In the genomic region with DNA sequence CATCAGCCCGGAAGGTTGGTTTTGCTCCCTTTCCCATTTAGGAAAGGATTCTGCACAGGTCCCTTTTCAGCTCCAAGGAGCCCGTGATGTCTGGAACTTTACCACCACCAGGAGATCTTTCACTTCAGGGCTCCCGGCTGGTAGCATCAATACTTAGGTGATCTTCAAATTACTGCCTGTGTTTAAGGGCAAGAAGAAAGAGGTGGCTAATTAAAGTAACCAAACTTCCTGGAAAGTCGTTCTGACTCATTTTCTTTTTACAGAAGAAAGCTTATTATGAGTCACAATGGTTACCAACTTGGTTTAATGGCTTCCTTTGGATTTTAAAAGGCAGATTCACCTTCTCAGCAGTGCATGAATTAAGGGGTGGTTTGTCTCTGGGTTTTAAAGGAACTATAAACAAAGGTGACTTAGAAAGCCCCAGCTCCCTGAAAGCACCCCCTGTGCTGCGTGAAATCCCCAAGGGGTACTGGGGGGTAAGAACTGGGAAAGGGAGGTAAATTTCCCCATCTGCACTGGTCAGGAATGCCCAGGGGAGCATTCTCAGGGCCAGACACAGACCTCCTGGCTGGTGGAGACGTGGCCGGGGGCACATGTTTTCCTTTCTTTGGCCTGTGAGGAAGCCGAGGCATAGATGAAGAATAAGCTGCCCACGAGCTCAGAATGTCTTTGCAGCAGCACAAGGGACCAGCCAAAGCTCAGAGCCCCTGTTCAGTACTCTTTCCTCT, we compare ENCODE assay signal across 10 cellular contexts. TPM values are rescaled to one million over a fixed set of nuclear protein-coding genes. Genes with fewer than 3 reads are reported as not detected.
DNase-seq lines count a peak whose midpoint lies in the region; ATAC-seq, FAIRE-seq and TF ChIP-seq lines count a peak whose summit lies in the region.
"Had no signal": no experiment of that assay in that cellular context is flagged by ENCODE, and none has a peak within 500 bp of the region (broad histone marks: within the 10 kb centered on the region; RNA-seq: fewer than 3 reads in every experiment).

No MANE protein-coding gene starts in this region.

- H3K9me3 ChIP-seq in BLaER1 treated with 17β-estradiol and CSF1 and Interleukin-3, amounts not matched to agents 10 nM and 100 nM (replicated peaks in 1 of 11) = no peaks in the 10 kb centered on the region
- H3K9me3 ChIP-seq in HUES48 (ENCODE audit: control insufficient read depth, insufficient read depth, low read length) (no peaks in the 10 kb centered on the region), K562 (replicated peaks; ENCODE audit: control insufficient read depth, insufficient read depth, low read depth, low read length) (no peaks in the 10 kb centered on the region), HepG2 (ENCODE audit: low read length) (no peaks in the 10 kb centered on the region)

- no peak overlapping the region for H2AFZ ChIP-seq in K562 (ENCODE audit: low read depth, low read length)
- H2AFZ ChIP-seq in HepG2 (ENCODE audit: low read length) = no peak overlapping the region

- H3K36me3 Mint-ChIP-seq in osteocyte (ENCODE audit: unreplicated experiment) = no peaks in the 10 kb centered on the region
- H3K36me3 Mint-ChIP-seq: type B pancreatic cell had no signal

- in situ Hi-C loops in K562 (cut with MboI) = no loop called here
- in situ Hi-C loops in HepG2 (cut with HindIII; ENCODE audit: extremely low pct_ligation_motif_present, low pct_unique_long_range_greater_than_20kb) = no loop called here

- H3K4me1 Mint-ChIP-seq in osteocyte (ENCODE audit: unreplicated experiment) = no peaks in the 10 kb centered on the region

- peak overlapping the region; percentile 53 to 82 (median 71) for H3K4me2 ChIP-seq in BLaER1 treated with 17β-estradiol and CSF1 and Interleukin-3, amounts not matched to agents 10 nM and 100 nM
- no peak overlapping the region for H3K4me2 ChIP-seq in K562 (ENCODE audit: insufficient read depth, low read length)
- H3K4me2 ChIP-seq in HepG2 (ENCODE audit: low read depth, low read length) = no peak overlapping the region

- POLR2A ChIA-PET in K562 (lab: Yijun Ruan, JAX) (interaction anchor here (0.6 to 1.6 kb wide), 6 partner anchors 9 to 241 kb away, joined by 3 to 5 read pairs (median 3); no protein-coding TSS in a partner anchor), HepG2 (lab: Yijun Ruan, JAX) (no interaction called here)

- BruUV-seq in K562 (replicated peaks; lab: Mats Ljungman, UMichigan) (no TSS peak), HepG2 (replicated peaks; lab: Mats Ljungman, UMichigan) (no TSS peak)

- H3K27ac ChIP-seq in BLaER1 treated with 17β-estradiol and CSF1 and Interleukin-3, amounts not matched to agents 10 nM and 100 nM = peak overlapping the region in 1 of 11 experiments; percentile 3; a peak in 1 of 22 replicates
- peak overlapping the region; percentile 92 for H3K27ac ChIP-seq in HUES48 (ENCODE audit: low read depth, low read length)
- no peak overlapping the region for H3K27ac ChIP-seq in K562 (ENCODE audit: extremely low read depth, low read depth, low read length)
- H3K27ac ChIP-seq in HepG2 (ENCODE audit: extremely low read length, insufficient read depth, low read length) = no peak overlapping the region

- H3K79me2 ChIP-seq in K562 (ENCODE audit: control insufficient read depth, insufficient read depth, low read length) = no peaks in the 10 kb centered on the region
- H3K79me2 ChIP-seq in HepG2 (ENCODE audit: insufficient read depth, low read length) = no peaks in the 10 kb centered on the region

- H3K4me3 ChIP-seq in BLaER1 treated with 17β-estradiol and CSF1 and Interleukin-3, amounts not matched to agents 10 nM and 100 nM = no peak overlapping the region
- H3K4me3 ChIP-seq in HUES48 (ENCODE audit: low read depth, low read length) (no peak overlapping the region), K562 (no peak overlapping the region), HepG2 (replicated peaks in 1 of 3; ENCODE audit: insufficient read depth in 1 of 3, low read depth in 2 of 3, low read length in 3 of 3) (no peak overlapping the region)

- TF ChIP-seq CTCF in K562 (IDR thresholded peaks at IDR 0.05 in 2 of 3, conservative IDR thresholded peaks at IDR 0.05 in 1 of 3; ENCODE audit: insufficient read depth in 2 of 3, low read depth in 1 of 3, low read length in 3 of 3) (no peak), HepG2 (CRISPR knock-in tag; IDR thresholded peaks at IDR 0.05) (no peak), osteocyte (IDR thresholded peaks at IDR 0.05) (no peak)

- FAIRE-seq in K562 (lab: Jason Lieb, UNC) = no peak
- FAIRE-seq in HepG2 (lab: Jason Lieb, UNC) = no peak

- peaks cover 71% of the 10 kb centered on the region for H3K27me3 Mint-ChIP-seq in osteocyte (ENCODE audit: unreplicated experiment)

- TF ChIP-seq EP300 in K562 (IDR thresholded peaks at IDR 0.05; ENCODE audit: low read length) (no peak), HepG2 (IDR thresholded peaks at IDR 0.05; ENCODE audit: low read depth in 2 of 2, low read length in 2 of 2) (no peak), HepG2 (CRISPR knock-in tag; IDR thresholded peaks at IDR 0.05; ENCODE audit: borderline replicate concordance) (no peak)

- H3K27me3 ChIP-seq in BLaER1 treated with 17β-estradiol and CSF1 and Interleukin-3, amounts not matched to agents 10 nM and 100 nM = peaks cover 0 to 85% (median 0%) of the 10 kb centered on the region in 11 experiments; a peak in 6 of 22 replicates
- H3K27me3 ChIP-seq in HUES48 (ENCODE audit: control insufficient read depth, insufficient read depth, low read length) (peaks cover 7% of the 10 kb centered on the region; the same call in 1 of the 2 replicates), K562 (ENCODE audit: control insufficient read depth in 2 of 2, insufficient read depth in 2 of 2, low read length in 2 of 2) (peaks cover 34 to 59% of the 10 kb centered on the region in 2 experiments), HepG2 (ENCODE audit: control insufficient read depth in 1 of 2, insufficient read depth in 2 of 2, low read length in 2 of 2) (peaks cover 4 to 61% of the 10 kb centered on the region in 2 experiments)

- no peak overlapping the region for H3K9ac ChIP-seq in BLaER1 treated with 17β-estradiol and CSF1 and Interleukin-3, amounts not matched to agents 10 nM and 100 nM
- H3K9ac ChIP-seq in HUES48 (ENCODE audit: low read depth, low read length) (no peak overlapping the region), K562 (ENCODE audit: insufficient read depth in 1 of 2, low read depth in 2 of 2, low read length in 2 of 2) (no peak overlapping the region), HepG2 (ENCODE audit: insufficient read depth, low read depth, low read length) (no peak overlapping the region)

- WGBS in K562 (ENCODE audit: insufficient coverage, low coverage, missing lambda C conversion rate) = 3% methylated on average over 9 of the region's 9 CpGs
- WGBS in HepG2 (ENCODE audit: low lambda C conversion rate) = 14% methylated on average over 9 of the region's 9 CpGs

- no peak overlapping the region for H3K4me3 Mint-ChIP-seq in osteocyte (ENCODE audit: unreplicated experiment)
- H3K4me3 Mint-ChIP-seq: type B pancreatic cell had no signal

- H3K9me1 ChIP-seq in K562 (ENCODE audit: control insufficient read depth, insufficient read depth, low read length) = no peaks in the 10 kb centered on the region

- no peak for TF ChIP-seq RAD21 in K562 (CRISPR knock-in tag; conservative IDR thresholded peaks at IDR 0.05 in 1 of 2, IDR thresholded peaks at IDR 0.05 in 1 of 2)
- TF ChIP-seq RAD21 in HepG2 (CRISPR knock-in tag; IDR thresholded peaks at IDR 0.05) = no peak

- H3K27ac Mint-ChIP-seq in osteocyte (ENCODE audit: unreplicated experiment) = no peak overlapping the region
- H3K27ac Mint-ChIP-seq: type B pancreatic cell had no signal

- no peaks in the 10 kb centered on the region for H3K9me3 Mint-ChIP-seq in osteocyte (ENCODE audit: unreplicated experiment)
- H3K9me3 Mint-ChIP-seq: type B pancreatic cell had no signal

- CTCF ChIA-PET in K562 (lab: Yijun Ruan, JAX; ENCODE audit: low intra/inter-chr PET ratio) = no interaction called here
- CTCF ChIA-PET in HepG2 (lab: Yijun Ruan, JAX; ENCODE audit: low intra/inter-chr PET ratio, low total read pairs) = no interaction called here

- no peak for TF ChIP-seq POLR2A in K562 (conservative IDR thresholded peaks at IDR 0.05)
- TF ChIP-seq POLR2A in HepG2 (IDR thresholded peaks at IDR 0.05; ENCODE audit: insufficient read depth in 1 of 2, low read depth in 2 of 2, low read length in 2 of 2) = no peak

- H3K36me3 ChIP-seq in BLaER1 treated with 17β-estradiol and CSF1 and Interleukin-3, amounts not matched to agents 10 nM and 100 nM = no peaks in the 10 kb centered on the region
- H3K36me3 ChIP-seq in HUES48 (ENCODE audit: control insufficient read depth, insufficient read depth, low read length) (no peaks in the 10 kb centered on the region), K562 (ENCODE audit: control insufficient read depth, insufficient read depth, low read length) (no peaks in the 10 kb centered on the region), HepG2 (replicated peaks in 1 of 2; ENCODE audit: control insufficient read depth in 1 of 2, insufficient read depth in 2 of 2, low read length in 2 of 2) (no peaks in the 10 kb centered on the region)

- ATAC-seq in GM21390 (IDR thresholded peaks at IDR 0.05; ENCODE audit: unreplicated experiment) (peak; percentile 73), K562 (no peak), HepG2 (no peak)

- intact Hi-C loops in K562 (cut with micrococcal nuclease) (no loop called here), HepG2 (cut with micrococcal nuclease; ENCODE audit: unreplicated experiment) (no loop called here)

- H4K20me1 ChIP-seq in BLaER1 treated with 17β-estradiol and CSF1 and Interleukin-3, amounts not matched to agents 10 nM and 100 nM = peaks cover 0 to 43% (median 0%) of the 10 kb centered on the region in 11 experiments; a peak in 4 of 22 replicates
- 0 out of 2 replicates have a peak, but pooled peaks cover 5% of the 10 kb centered on the region for H4K20me1 ChIP-seq in K562 (replicated peaks; ENCODE audit: control insufficient read depth, insufficient read depth, low read length)
- H4K20me1 ChIP-seq in HepG2 (ENCODE audit: insufficient read depth, low read length) = no peaks in the 10 kb centered on the region

- DNase-seq in K562 (ENCODE audit: extremely low read depth in 1 of 4, low spot score in 3 of 4) = no peak
- DNase-seq in HepG2 (ENCODE audit: low spot score) = no peak
- no peak for DNase-seq in NCI-H187 (lab: John Stamatoyannopoulos, UW)
- DNase-seq in osteocyte (ENCODE audit: extremely low spot score, unreplicated experiment) = no peak
- DNase-seq in DMS79 treated with DMSO at 0.1 percent for 48 hours (lab: John Stamatoyannopoulos, UW) = no peak

- H3K4me1 ChIP-seq in BLaER1 treated with 17β-estradiol and CSF1 and Interleukin-3, amounts not matched to agents 10 nM and 100 nM = peaks cover 11 to 25% (median 16%) of the 10 kb centered on the region in 10 experiments
- H3K4me1 ChIP-seq in HUES48 (ENCODE audit: control insufficient read depth, insufficient read depth, low read length) = peaks cover 44% of the 10 kb centered on the region
- no peaks in the 10 kb centered on the region for H3K4me1 ChIP-seq in K562 (replicated peaks in 1 of 2; ENCODE audit: control insufficient read depth in 2 of 2, insufficient read depth in 2 of 2, low read length in 2 of 2)
- H3K4me1 ChIP-seq in HepG2 (ENCODE audit: insufficient read depth, low read length) = no peaks in the 10 kb centered on the region

RNA-seq across cellular contexts. Expression of gene POU2F3, which starts 8.8 kb away (rescaled TPM):
- total RNA-seq in K562 (2011; cell fraction: chromatin; rRNA removed; ENCODE audit: low replicate concordance) = not detected in 2 replicates
- total RNA-seq in K562 (2011; cell fraction: nucleolus; rRNA removed) = not detected in 2 replicates
- total RNA-seq in K562 (2011; cell fraction: nucleoplasm; rRNA removed) = not detected in 2 replicates
- total RNA-seq in K562 (2014; rRNA removed) (not detected in 2 replicates), K562 (2014; rRNA removed; fragmentation: Illumina TruSeq; extraction: Trizol) (not detected in 2 replicates), K562 (2015; rRNA removed; fragmentation: Illumina TruSeq; extraction: Trizol) (not detected in 2 replicates), K562 (2021) (not detected in 2 replicates), HepG2 (2016; rRNA removed; fragmentation: Illumina TruSeq; extraction: Trizol) (not detected in 2 replicates), osteocyte (not detected in 2 replicates)
- polyA plus RNA-seq in K562 (2011; rRNA removed) (not detected in 2 replicates), K562 (2014; fragmentation: Illumina TruSeq; extraction: Trizol) (not detected in 2 replicates), K562 (2014; fragmentation: Nextera tagmentation; extraction: Ambion mirVana) (not detected), K562 (2014; rRNA removed) (not detected in 2 replicates), HepG2 (2011; rRNA removed) (not detected in 2 replicates)
- polyA plus RNA-seq in K562 (2011; cell fraction: cytosol; rRNA removed) = not detected in 2 replicates
- not detected in 2 replicates for polyA plus RNA-seq in K562 (2011; cell fraction: nucleus; rRNA removed)
- not detected in 2 replicates for polyA plus RNA-seq in K562 (2012)
- not detected in 2 replicates for polyA minus RNA-seq in K562 (2011; rRNA and poly(A)+ RNA removed)
- not detected in 2 replicates for polyA minus RNA-seq in K562 (2011; cell fraction: cytosol; rRNA and poly(A)+ RNA removed)
- not detected in 2 replicates for polyA minus RNA-seq in K562 (2011; cell fraction: nucleus; rRNA and poly(A)+ RNA removed)
- not detected in 2 replicates for total RNA-seq in HepG2 (2016; cell fraction: cytosol; rRNA removed; fragmentation: Illumina TruSeq; extraction: Trizol; ENCODE audit: low read depth)
- not detected in 2 replicates for total RNA-seq in HepG2 (2016; cell fraction: insoluble cytoplasmic fraction; rRNA removed; fragmentation: Illumina TruSeq; extraction: Trizol)
- total RNA-seq in HepG2 (2016; cell fraction: membrane; rRNA removed; fragmentation: Illumina TruSeq; extraction: Trizol) = not detected in 2 replicates
- not detected in 2 replicates for total RNA-seq in HepG2 (2016; cell fraction: nucleus; rRNA removed; fragmentation: Illumina TruSeq; extraction: Trizol)
- not detected in 2 replicates for polyA plus RNA-seq in HepG2 (2011; cell fraction: cytosol; rRNA removed)
- not detected in 2 replicates for polyA plus RNA-seq in HepG2 (2011; cell fraction: nucleus; rRNA removed)
- not detected in 2 replicates for polyA plus RNA-seq in HepG2 (2012)
- not detected in 2 replicates for polyA plus RNA-seq in HepG2 (2016; cell fraction: cytosol; fragmentation: Illumina TruSeq; extraction: Trizol; ENCODE audit: low read depth)
- not detected in 2 replicates for polyA plus RNA-seq in HepG2 (2016; cell fraction: insoluble cytoplasmic fraction; fragmentation: Illumina TruSeq; extraction: Trizol; ENCODE audit: low read depth)
- polyA plus RNA-seq in HepG2 (2016; cell fraction: membrane; fragmentation: Illumina TruSeq; extraction: Trizol; ENCODE audit: low read depth) = not detected in 2 replicates
- polyA plus RNA-seq in HepG2 (2016; cell fraction: nucleus; fragmentation: Illumina TruSeq; extraction: Trizol; ENCODE audit: insufficient read depth, low read depth) = not detected in 2 replicates
- 0.30 TPM in 1 of 2 replicates, not detected in the other for polyA minus RNA-seq in HepG2 (2011; rRNA and poly(A)+ RNA removed; ENCODE audit: low replicate concordance)
- polyA minus RNA-seq in HepG2 (2011; cell fraction: cytosol; rRNA and poly(A)+ RNA removed) = not detected in 2 replicates
- polyA minus RNA-seq in HepG2 (2011; cell fraction: nucleus; rRNA and poly(A)+ RNA removed) = not detected in 2 replicates
- total RNA-seq: activated CD8-positive, alpha-beta memory T cell treated with anti-CD3 and anti-CD28 coated beads for 36 hours had no signal

RNA-seq across cellular contexts. Expression of gene OAF, which starts 37.9 kb away (rescaled TPM):
- 6.8 and 14.7 TPM in 2 replicates for total RNA-seq in K562 (2011; cell fraction: chromatin; rRNA removed; ENCODE audit: low replicate concordance)
- total RNA-seq in K562 (2011; cell fraction: nucleolus; rRNA removed) = 12.0 and 19.3 TPM in 2 replicates
- total RNA-seq in K562 (2011; cell fraction: nucleoplasm; rRNA removed) = 12.0 and 15.3 TPM in 2 replicates
- total RNA-seq in K562 (2014; rRNA removed) (13.8 and 19.8 TPM in 2 replicates), K562 (2014; rRNA removed; fragmentation: Illumina TruSeq; extraction: Trizol) (4.1 and 6.3 TPM in 2 replicates), K562 (2015; rRNA removed; fragmentation: Illumina TruSeq; extraction: Trizol) (7.5 and 8.3 TPM in 2 replicates), K562 (2021) (20.8 and 21.6 TPM in 2 replicates), HepG2 (2016; rRNA removed; fragmentation: Illumina TruSeq; extraction: Trizol) (37.5 and 63.7 TPM in 2 replicates), osteocyte (10.2 and 12.3 TPM in 2 replicates)
- polyA plus RNA-seq in K562 (2011; rRNA removed) (5.7 and 9.5 TPM in 2 replicates), K562 (2014; fragmentation: Illumina TruSeq; extraction: Trizol) (11.7 and 12.0 TPM in 2 replicates), K562 (2014; fragmentation: Nextera tagmentation; extraction: Ambion mirVana) (1 to 10 TPM; 1.1 to 1.4 TPM), K562 (2014; rRNA removed) (14.5 and 17.3 TPM in 2 replicates), HepG2 (2011; rRNA removed) (92.9 and 94.6 TPM in 2 replicates)
- polyA plus RNA-seq in K562 (2011; cell fraction: cytosol; rRNA removed) = 11.5 and 20.7 TPM in 2 replicates
- 5.5 and 8.3 TPM in 2 replicates for polyA plus RNA-seq in K562 (2011; cell fraction: nucleus; rRNA removed)
- 8.4 and 16.9 TPM in 2 replicates for polyA plus RNA-seq in K562 (2012)
- 2.8 and 3.0 TPM in 2 replicates for polyA minus RNA-seq in K562 (2011; rRNA and poly(A)+ RNA removed)
- polyA minus RNA-seq in K562 (2011; cell fraction: cytosol; rRNA and poly(A)+ RNA removed) = 6.1 and 8.7 TPM in 2 replicates
- polyA minus RNA-seq in K562 (2011; cell fraction: nucleus; rRNA and poly(A)+ RNA removed) = 3.4 and 4.4 TPM in 2 replicates
- total RNA-seq in HepG2 (2016; cell fraction: cytosol; rRNA removed; fragmentation: Illumina TruSeq; extraction: Trizol; ENCODE audit: low read depth) = 67.5 and 74.8 TPM in 2 replicates
- 30.7 and 64.6 TPM in 2 replicates for total RNA-seq in HepG2 (2016; cell fraction: insoluble cytoplasmic fraction; rRNA removed; fragmentation: Illumina TruSeq; extraction: Trizol)
- total RNA-seq in HepG2 (2016; cell fraction: membrane; rRNA removed; fragmentation: Illumina TruSeq; extraction: Trizol) = 118 and 139 TPM in 2 replicates
- 44.9 and 59.4 TPM in 2 replicates for total RNA-seq in HepG2 (2016; cell fraction: nucleus; rRNA removed; fragmentation: Illumina TruSeq; extraction: Trizol)
- polyA plus RNA-seq in HepG2 (2011; cell fraction: cytosol; rRNA removed) = 77.3 and 145 TPM in 2 replicates
- polyA plus RNA-seq in HepG2 (2011; cell fraction: nucleus; rRNA removed) = 93.1 and 106 TPM in 2 replicates
- 22.4 and 31.8 TPM in 2 replicates for polyA plus RNA-seq in HepG2 (2012)
- 159 and 175 TPM in 2 replicates for polyA plus RNA-seq in HepG2 (2016; cell fraction: cytosol; fragmentation: Illumina TruSeq; extraction: Trizol; ENCODE audit: low read depth)
- polyA plus RNA-seq in HepG2 (2016; cell fraction: insoluble cytoplasmic fraction; fragmentation: Illumina TruSeq; extraction: Trizol; ENCODE audit: low read depth) = 64.4 and 78.3 TPM in 2 replicates
- 207 and 216 TPM in 2 replicates for polyA plus RNA-seq in HepG2 (2016; cell fraction: membrane; fragmentation: Illumina TruSeq; extraction: Trizol; ENCODE audit: low read depth)
- polyA plus RNA-seq in HepG2 (2016; cell fraction: nucleus; fragmentation: Illumina TruSeq; extraction: Trizol; ENCODE audit: insufficient read depth, low read depth) = 162 and 173 TPM in 2 replicates
- 19.0 and 113 TPM in 2 replicates for polyA minus RNA-seq in HepG2 (2011; rRNA and poly(A)+ RNA removed; ENCODE audit: low replicate concordance)
- polyA minus RNA-seq in HepG2 (2011; cell fraction: cytosol; rRNA and poly(A)+ RNA removed) = 47.6 and 70.8 TPM in 2 replicates
- 28.5 and 32.1 TPM in 2 replicates for polyA minus RNA-seq in HepG2 (2011; cell fraction: nucleus; rRNA and poly(A)+ RNA removed)

Comparison
In these comparisons a context has a peak if more than half of its experiments do, and no peak if none do; other contexts are left out.
1. H3K4me2 ChIP-seq: peak in BLaER1 treated with 17β-estradiol and CSF1 and Interleukin-3, amounts not matched to agents 10 nM and 100 nM (11 of 11); none in K562 (single experiment) and HepG2 (single experiment).